Comparison of ENCODE assay signal across 9 cellular contexts in the genomic region with DNA sequence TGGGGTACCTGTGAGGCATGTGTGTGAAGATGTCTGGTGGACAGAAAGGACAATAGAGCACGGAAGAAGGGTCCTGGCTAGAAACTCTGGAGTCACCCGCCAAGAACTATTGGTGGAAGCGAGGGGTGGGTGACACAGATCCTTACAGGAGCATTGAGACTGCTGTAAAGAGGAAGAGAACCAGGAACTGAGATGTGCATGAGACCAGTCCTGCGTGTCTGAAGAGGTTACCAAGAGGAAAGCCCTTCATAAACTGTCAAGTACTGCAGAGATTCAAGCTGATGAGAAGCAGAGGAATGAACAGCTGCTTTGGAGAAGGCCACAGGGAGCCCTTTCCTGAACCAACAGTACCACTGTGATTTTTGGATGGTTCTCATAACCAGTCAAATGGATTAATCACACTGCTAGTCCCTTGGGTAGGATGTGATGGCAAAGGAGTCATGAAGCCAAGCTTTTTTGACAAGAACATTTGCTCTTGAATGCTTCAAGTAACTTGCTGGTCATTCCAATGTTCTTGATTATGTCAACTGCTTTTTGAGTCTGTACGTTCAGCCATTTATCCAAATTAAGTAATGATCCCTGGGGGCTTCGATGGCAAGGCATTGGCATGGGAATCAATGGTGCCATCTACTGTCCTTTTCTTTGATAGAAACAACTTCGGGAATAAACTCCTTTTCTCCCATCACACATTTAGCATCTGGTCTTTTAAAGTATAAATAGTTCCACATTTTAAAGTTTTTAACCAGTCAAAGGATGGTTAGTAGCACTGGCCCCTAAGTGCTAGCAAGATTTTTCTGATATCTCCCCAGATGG. TPM values are rescaled to one million over a fixed set of nuclear protein-coding genes. Genes with fewer than 3 reads are reported as not detected.
A peak's percentile ranks its signal among the peaks of the same experiment; 100 is the strongest.
DNase-seq lines count a peak whose midpoint lies in the region; ATAC-seq, FAIRE-seq and TF ChIP-seq lines count a peak whose summit lies in the region.
"Had no signal": no experiment of that assay in that cellular context is flagged by ENCODE, and none has a peak within 500 bp of the region (broad histone marks: within the 10 kb centered on the region; RNA-seq: fewer than 3 reads in every experiment).

No MANE protein-coding gene starts in this region.

- H3K27ac ChIP-seq in heart left ventricle: peak overlapping the region in 6 of 12 donors; percentile 3 to 51 (median 18)

- TF ChIP-seq CTCF in heart left ventricle (IDR thresholded peaks at IDR 0.05): peak in 8 of 12 donors; percentile 13 to 55 (median 28)

- DNase-seq in heart left ventricle (no peak), cardiac septum (ENCODE audit: low spot score) (no peak), NCI-H2171 (lab: John Stamatoyannopoulos, UW) (peak; percentile 38), fibroblast of gingiva (ENCODE audit: low read depth) (peak; percentile 18), urothelium cell line (ENCODE audit: low spot score) (no peak), OCI-M2 (lab: John Stamatoyannopoulos, UW; ENCODE audit: unreplicated experiment) (no peak)
- DNase-seq in activated T-helper 1 cell treated with anti-CD3 and anti-CD28 coated beads, Interleukin-12 subunit alpha, Interleukin-12 subunit beta, Interleukin-2, Interleukin-4 antibody, amounts not matched to agents 30 ng/mL and 10 ng/mL and 1 ng/mL, durations not matched to agents 14 hours and 24 hours and 36 hours (ENCODE audit: low spot score): no peak
- DNase-seq: CD4-positive, alpha-beta T cell had no signal

- no peaks in the 10 kb centered on the region for H3K9me3 Mint-ChIP-seq in activated T-helper 1 cell treated with anti-CD3 and anti-CD28 coated beads, Interleukin-12 subunit alpha, Interleukin-12 subunit beta, Interleukin-2, Interleukin-4 antibody, amounts not matched to agents 30 ng/mL and 10 ng/mL and 1 ng/mL, durations not matched to agents 14 hours and 24 hours and 36 hours
- H3K9me3 Mint-ChIP-seq: CD4-positive, alpha-beta T cell had no signal

- H3K27me3 ChIP-seq in heart left ventricle: no peaks in the 10 kb centered on the region

- H3K4me3 Mint-ChIP-seq in activated T-helper 1 cell treated with anti-CD3 and anti-CD28 coated beads, Interleukin-12 subunit alpha, Interleukin-12 subunit beta, Interleukin-2, Interleukin-4 antibody, amounts not matched to agents 30 ng/mL and 10 ng/mL and 1 ng/mL, durations not matched to agents 14 hours and 24 hours and 36 hours: no peak overlapping the region
- H3K4me3 Mint-ChIP-seq: CD4-positive, alpha-beta T cell had no signal

- no peaks in the 10 kb centered on the region for H3K36me3 ChIP-seq in heart left ventricle

- peak; percentile 13 for FAIRE-seq in urothelium cell line (lab: Jason Lieb, UNC)

- H3K36me3 Mint-ChIP-seq in activated T-helper 1 cell treated with anti-CD3 and anti-CD28 coated beads, Interleukin-12 subunit alpha, Interleukin-12 subunit beta, Interleukin-2, Interleukin-4 antibody, amounts not matched to agents 30 ng/mL and 10 ng/mL and 1 ng/mL, durations not matched to agents 14 hours and 24 hours and 36 hours (ENCODE audit: low read depth): no peaks in the 10 kb centered on the region

- H3K9me3 ChIP-seq in heart left ventricle: no peaks in the 10 kb centered on the region

- H3K27me3 Mint-ChIP-seq in activated T-helper 1 cell treated with anti-CD3 and anti-CD28 coated beads, Interleukin-12 subunit alpha, Interleukin-12 subunit beta, Interleukin-2, Interleukin-4 antibody, amounts not matched to agents 30 ng/mL and 10 ng/mL and 1 ng/mL, durations not matched to agents 14 hours and 24 hours and 36 hours (ENCODE audit: insufficient read depth): peaks cover 3% of the 10 kb centered on the region
- H3K27me3 Mint-ChIP-seq: CD4-positive, alpha-beta T cell had no signal

- WGBS in heart left ventricle, 4 donors: 46 to 53% (median 50%) methylated on average over 7 of the region's 7 CpGs

- H3K4me1 Mint-ChIP-seq in activated T-helper 1 cell treated with anti-CD3 and anti-CD28 coated beads, Interleukin-12 subunit alpha, Interleukin-12 subunit beta, Interleukin-2, Interleukin-4 antibody, amounts not matched to agents 30 ng/mL and 10 ng/mL and 1 ng/mL, durations not matched to agents 14 hours and 24 hours and 36 hours (ENCODE audit: low read depth): no peaks in the 10 kb centered on the region

- TF ChIP-seq POLR2A in heart left ventricle (IDR thresholded peaks at IDR 0.05): no peak

- ATAC-seq in heart left ventricle: peak in 2 of 4 donors; percentile 10 to 14
- no peak for ATAC-seq in GM19328 (IDR thresholded peaks at IDR 0.05; ENCODE audit: unreplicated experiment)

- H3K4me1 ChIP-seq in heart left ventricle: peaks cover 0 to 65% (median 36%) of the 10 kb centered on the region in 12 donors

- H3K4me3 ChIP-seq in heart left ventricle: no peak overlapping the region

- H3K27ac Mint-ChIP-seq in activated T-helper 1 cell treated with anti-CD3 and anti-CD28 coated beads, Interleukin-12 subunit alpha, Interleukin-12 subunit beta, Interleukin-2, Interleukin-4 antibody, amounts not matched to agents 30 ng/mL and 10 ng/mL and 1 ng/mL, durations not matched to agents 14 hours and 24 hours and 36 hours: no peak overlapping the region
- H3K27ac Mint-ChIP-seq: CD4-positive, alpha-beta T cell had no signal

- intact Hi-C loops in heart left ventricle (cut with DNase I): loop anchor here in 7 of 10 donors (5.0 to 10.0 kb wide), 8 partner anchors 47 to 237 kb away; a partner anchor contains a TSS
- intact Hi-C loops in cardiac septum (cut with DNase I): loop anchor here (2.0 to 10.0 kb wide), 2 partner anchors 233 to 287 kb away; a partner anchor contains a TSS
- intact Hi-C loops in activated T-helper 1 cell treated with anti-CD3 and anti-CD28 coated beads, Interleukin-12 subunit alpha, Interleukin-12 subunit beta, Interleukin-2, Interleukin-4 antibody, amounts not matched to agents 30 ng/mL and 10 ng/mL and 1 ng/mL, durations not matched to agents 14 hours and 24 hours and 36 hours (cut with micrococcal nuclease): no loop called here

RNA-seq across cellular contexts. Expression of a gene that starts 42.9 kb away (rescaled TPM):
- total RNA-seq in heart left ventricle (1 to 10 TPM; 1.3 to 2.7 (median 2.3) TPM), cardiac septum (3.2 TPM)
- under 1 TPM; 0.84 to 0.98 TPM for polyA plus RNA-seq in heart left ventricle
- total RNA-seq in activated T-helper 1 cell treated with anti-CD3 and anti-CD28 coated beads, Interleukin-12 subunit alpha, Interleukin-12 subunit beta, Interleukin-2, Interleukin-4 antibody, amounts not matched to agents 30 ng/mL and 10 ng/mL and 1 ng/mL, durations not matched to agents 14 hours and 24 hours and 36 hours: 1.5 and 1.6 TPM in 2 replicates

Comparison
In these comparisons a context has a peak if more than half of its experiments do, and no peak if none do; other contexts are left out.
1. DNase-seq: peak in NCI-H2171 (single experiment) and fibroblast of gingiva (single experiment); none in heart left ventricle (0 of 5), cardiac septum (single experiment), urothelium cell line (single experiment), OCI-M2 (single experiment) and activated T-helper 1 cell treated with anti-CD3 and anti-CD28 coated beads, Interleukin-12 subunit alpha, Interleukin-12 subunit beta, Interleukin-2, Interleukin-4 antibody, amounts not matched to agents 30 ng/mL and 10 ng/mL and 1 ng/mL, durations not matched to agents 14 hours and 24 hours and 36 hours (single experiment).